In genomic region chr15:66662522-66662921, GRCh38 we compare ENCODE assay signal across 17 cellular contexts. TPM values are rescaled to one million over a fixed set of nuclear protein-coding genes. Genes with fewer than 3 reads are reported as not detected.
A peak's percentile ranks its signal among the peaks of the same experiment; 100 is the strongest.
DNase-seq lines count a peak whose midpoint lies in the region; ATAC-seq, FAIRE-seq and TF ChIP-seq lines count a peak whose summit lies in the region.
"Had no signal": no experiment of that assay in that cellular context is flagged by ENCODE, and none has a peak within 500 bp of the region (broad histone marks: within the 10 kb centered on the region; RNA-seq: fewer than 3 reads in every experiment).

No MANE protein-coding gene starts in this region.

- WGBS in K562 (ENCODE audit: insufficient coverage, low coverage, missing lambda C conversion rate) = 80% methylated on average over 4 of the region's 4 CpGs
- WGBS in right cardiac atrium = 69% methylated on average over 4 of the region's 4 CpGs
- 74 to 83% methylated on average over 4 of the region's 4 CpGs for WGBS in lower leg skin, 2 donors

- TF ChIP-seq POLR2A in K562 (conservative IDR thresholded peaks at IDR 0.05) (no peak), lower leg skin (IDR thresholded peaks at IDR 0.05) (no peak), GM18505 (IDR thresholded peaks at IDR 0.05; ENCODE audit: borderline replicate concordance, extremely low read depth, insufficient read depth, insufficient read length) (no peak)

- H3K27ac Mint-ChIP-seq in neural progenitor cell = peak overlapping the region; percentile 42

- no peaks in the 10 kb centered on the region for H3K9me1 ChIP-seq in K562 (ENCODE audit: control insufficient read depth, insufficient read depth, low read length)

- peaks cover 13% of the 10 kb centered on the region for H3F3A ChIP-seq in neural progenitor cell (ENCODE audit: low read depth)

- H3K9ac ChIP-seq in K562 (ENCODE audit: insufficient read depth in 1 of 2, low read depth in 2 of 2, low read length in 2 of 2) = peak overlapping the region in 1 of 2 experiments; percentile 92; a peak in 2 of 4 replicates
- no peak overlapping the region for H3K9ac ChIP-seq in neural progenitor cell

- no peaks in the 10 kb centered on the region for H3K9me3 Mint-ChIP-seq in neural progenitor cell

- peak overlapping the region; percentile 99 for H3K27ac ChIP-seq in K562 (ENCODE audit: extremely low read depth, low read depth, low read length)
- peak overlapping the region; percentile 87 for H3K27ac ChIP-seq in right cardiac atrium (ENCODE audit: low read length)
- H3K27ac ChIP-seq in neural progenitor cell = peak overlapping the region; percentile 87
- H3K27ac ChIP-seq: C4-2B, HL-60 had no signal

- no peak for FAIRE-seq in K562 (lab: Jason Lieb, UNC)
- FAIRE-seq: HTR-8/SVneo had no signal

- TF ChIP-seq EP300 in K562 (IDR thresholded peaks at IDR 0.05; ENCODE audit: low read length) = no peak

- no peak for TF ChIP-seq CTCF in K562 (IDR thresholded peaks at IDR 0.05 in 2 of 3, conservative IDR thresholded peaks at IDR 0.05 in 1 of 3; ENCODE audit: insufficient read depth in 2 of 3, low read depth in 1 of 3, low read length in 3 of 3)
- TF ChIP-seq CTCF in neural progenitor cell (IDR thresholded peaks at IDR 0.05) = no peak
- TF ChIP-seq CTCF in lower leg skin (IDR thresholded peaks at IDR 0.05) = no peak

- no peak for TF ChIP-seq RAD21 in K562 (CRISPR knock-in tag; conservative IDR thresholded peaks at IDR 0.05 in 1 of 2, IDR thresholded peaks at IDR 0.05 in 1 of 2)

- DNase-seq in ELF-1 (ENCODE audit: low read depth, low spot score) (peak; percentile 44), K562 (ENCODE audit: extremely low read depth in 1 of 4, low spot score in 3 of 4) (no peak), right cardiac atrium (no peak), neural progenitor cell (ENCODE audit: low spot score) (peak; percentile 43), lower leg skin (ENCODE audit: low spot score in 2 of 2) (no peak), hepatic stellate cell (ENCODE audit: low spot score) (no peak)
- DNase-seq in activated naive CD4-positive, alpha-beta T cell treated with anti-CD3 and anti-CD28 coated beads, Interleukin-2, amount 50 U/mL, for 16 hours = no peak
- DNase-seq: COR-L47, H9, NCI-H1105 treated with DMSO at 0.1 percent for 48 hours, NCI-H187, NCI-H526 treated with DMSO at 0.1 percent for 48 hours, SIG-M5 had no signal

- POLR2A ChIA-PET in K562 (lab: Yijun Ruan, JAX) = interaction anchor here (0.7 to 1.9 kb wide), 6 partner anchors 8 to 81 kb away, joined by 3 to 12 read pairs (median 5); no protein-coding TSS in a partner anchor

- BruUV-seq in K562 (replicated peaks; lab: Mats Ljungman, UMichigan) = no TSS peak

- no peaks in the 10 kb centered on the region for H3K27me3 ChIP-seq in K562 (ENCODE audit: control insufficient read depth in 2 of 2, insufficient read depth in 2 of 2, low read length in 2 of 2)
- no peaks in the 10 kb centered on the region for H3K27me3 ChIP-seq in right cardiac atrium (ENCODE audit: control insufficient read depth, insufficient read depth)
- H3K27me3 ChIP-seq in neural progenitor cell = no peaks in the 10 kb centered on the region

- peaks cover 66% of the 10 kb centered on the region for H3K36me3 ChIP-seq in K562 (ENCODE audit: control insufficient read depth, insufficient read depth, low read length)
- no peaks in the 10 kb centered on the region for H3K36me3 ChIP-seq in neural progenitor cell

- H3K4me3 Mint-ChIP-seq in neural progenitor cell = no peak overlapping the region
- H3K4me3 Mint-ChIP-seq: H9 had no signal

- ATAC-seq in K562 = no peak
- ATAC-seq in right cardiac atrium = peak in 1 of 2 donors; percentile 63
- ATAC-seq in GM18505 (IDR thresholded peaks at IDR 0.05; ENCODE audit: unreplicated experiment) = no peak

- peaks cover 34% of the 10 kb centered on the region for H3K4me1 Mint-ChIP-seq in neural progenitor cell

- no peaks in the 10 kb centered on the region; the same call in 1 of the 2 replicates for H3K9me3 ChIP-seq in K562 (replicated peaks; ENCODE audit: control insufficient read depth, insufficient read depth, low read depth, low read length)
- H3K9me3 ChIP-seq in right cardiac atrium (ENCODE audit: control insufficient read depth, low read length) = no peaks in the 10 kb centered on the region
- no peaks in the 10 kb centered on the region for H3K9me3 ChIP-seq in neural progenitor cell (ENCODE audit: low read depth)

- peaks cover 30 to 33% of the 10 kb centered on the region in 2 experiments for H3K4me1 ChIP-seq in K562 (replicated peaks in 1 of 2; ENCODE audit: control insufficient read depth in 2 of 2, insufficient read depth in 2 of 2, low read length in 2 of 2)
- peaks cover 16% of the 10 kb centered on the region for H3K4me1 ChIP-seq in right cardiac atrium (ENCODE audit: control insufficient read depth, insufficient read depth, low read length)
- H3K4me1 ChIP-seq in neural progenitor cell = peaks cover 23% of the 10 kb centered on the region

- intact Hi-C loops in K562 (cut with micrococcal nuclease) (no loop called here), right cardiac atrium (cut with DNase I) (no loop called here), lower leg skin (cut with DNase I; ENCODE audit: low total_unique reads) (no loop called here)

- H3K36me3 Mint-ChIP-seq in neural progenitor cell = no peaks in the 10 kb centered on the region

- H2AFZ ChIP-seq in K562 (ENCODE audit: low read depth, low read length) = no peak overlapping the region
- peak overlapping the region; percentile 80 for H2AFZ ChIP-seq in neural progenitor cell (replicated peaks)

- peaks cover 8% of the 10 kb centered on the region for H3K27me3 Mint-ChIP-seq in neural progenitor cell (ENCODE audit: insufficient read depth, low read depth)

- H4K20me1 ChIP-seq in K562 (replicated peaks; ENCODE audit: control insufficient read depth, insufficient read depth, low read length) (no peaks in the 10 kb centered on the region), neural progenitor cell (ENCODE audit: low read depth) (no peaks in the 10 kb centered on the region)

- H3K4me3 ChIP-seq in K562 = no peak overlapping the region
- no peak overlapping the region for H3K4me3 ChIP-seq in right cardiac atrium (ENCODE audit: low read length)
- H3K4me3 ChIP-seq in neural progenitor cell = no peak overlapping the region
- no peak overlapping the region for H3K4me3 ChIP-seq in lower leg skin (ENCODE audit: low read depth, poor library complexity, severe bottlenecking)

- CTCF ChIA-PET in K562 (lab: Yijun Ruan, JAX; ENCODE audit: low intra/inter-chr PET ratio) = no interaction called here

- H3K79me2 ChIP-seq in K562 (ENCODE audit: control insufficient read depth, insufficient read depth, low read length) = peaks cover 63% of the 10 kb centered on the region
- no peaks in the 10 kb centered on the region for H3K79me2 ChIP-seq in neural progenitor cell (ENCODE audit: low read depth)

- no peak overlapping the region for H3K4me2 ChIP-seq in K562 (ENCODE audit: insufficient read depth, low read length)
- peak overlapping the region; percentile 39 for H3K4me2 ChIP-seq in neural progenitor cell

- in situ Hi-C loops in K562 (cut with MboI) = no loop called here

TF ChIP-seq in K562, 482 proteins besides CTCF, POLR2A, EP300 and RAD21 (continues in another document):
- TF ChIP-seq NR2C2 (CRISPR knock-in tag; IDR thresholded peaks at IDR 0.05) = no peak
- TF ChIP-seq NR2C2 (tag; IDR thresholded peaks at IDR 0.05) = no peak
- TF ChIP-seq HMBOX1 (IDR thresholded peaks at IDR 0.05) = no peak
- TF ChIP-seq HMGN3 (IDR thresholded peaks at IDR 0.05; ENCODE audit: borderline replicate concordance, extremely low read depth, insufficient read length, low read depth, low read length) = no peak
- no peak for TF ChIP-seq ZNF431 (CRISPR knock-in tag; IDR thresholded peaks at IDR 0.05)
- TF ChIP-seq NR0B1 (IDR thresholded peaks at IDR 0.05; ENCODE audit: partially characterized antibody) = no peak

RNA-seq across cellular contexts. Expression of gene SMAD6, which starts 39.5 kb away (rescaled TPM):
- total RNA-seq in K562 (2011; cell fraction: chromatin; rRNA removed; ENCODE audit: low replicate concordance) = 54.6 and 73.2 TPM in 2 replicates
- 34.3 and 36.4 TPM in 2 replicates for total RNA-seq in K562 (2011; cell fraction: nucleolus; rRNA removed)
- 49.6 and 69.7 TPM in 2 replicates for total RNA-seq in K562 (2011; cell fraction: nucleoplasm; rRNA removed)
- total RNA-seq in K562 (2014; rRNA removed) = 11.3 and 14.5 TPM in 2 replicates
- total RNA-seq in K562 (2014; rRNA removed; fragmentation: Illumina TruSeq; extraction: Trizol) = 1.7 and 2.5 TPM in 2 replicates
- total RNA-seq in K562 (2015; rRNA removed; fragmentation: Illumina TruSeq; extraction: Trizol) = 3.7 and 4.1 TPM in 2 replicates
- total RNA-seq in K562 (2021) = 14.2 and 15.5 TPM in 2 replicates
- 5.3 and 9.2 TPM in 2 replicates for polyA plus RNA-seq in K562 (2011; rRNA removed)
- 4.6 and 10.2 TPM in 2 replicates for polyA plus RNA-seq in K562 (2011; cell fraction: cytosol; rRNA removed)
- polyA plus RNA-seq in K562 (2011; cell fraction: nucleus; rRNA removed) = 10.8 and 14.0 TPM in 2 replicates
- polyA plus RNA-seq in K562 (2012) = 7.4 and 21.2 TPM in 2 replicates
- 1.1 and 1.4 TPM in 2 replicates for polyA plus RNA-seq in K562 (2014; fragmentation: Illumina TruSeq; extraction: Trizol)
- under 1 TPM; 0.10 to 0.13 TPM for polyA plus RNA-seq in K562 (2014; fragmentation: Nextera tagmentation; extraction: Ambion mirVana)
- 4.6 and 6.9 TPM in 2 replicates for polyA plus RNA-seq in K562 (2014; rRNA removed)
- polyA minus RNA-seq in K562 (2011; rRNA and poly(A)+ RNA removed) = 7.7 and 9.1 TPM in 2 replicates
- polyA minus RNA-seq in K562 (2011; cell fraction: cytosol; rRNA and poly(A)+ RNA removed) = 12.8 and 25.8 TPM in 2 replicates
- 13.9 and 32.1 TPM in 2 replicates for polyA minus RNA-seq in K562 (2011; cell fraction: nucleus; rRNA and poly(A)+ RNA removed)
- total RNA-seq in right cardiac atrium = 10 to 100 TPM; 54.5 to 68.8 (median 63.2) TPM
- 31.6 TPM for polyA plus RNA-seq in right cardiac atrium
- 3.4 and 9.4 TPM in 2 replicates for total RNA-seq in neural progenitor cell (ENCODE audit: low replicate concordance)
- 1 to 10 TPM; 2.0 to 9.1 (median 6.7) TPM for total RNA-seq in lower leg skin

Comparison
In these comparisons a context has a peak if more than half of its experiments do, and no peak if none do; other contexts are left out.
1. DNase-seq: peak in ELF-1 (single experiment) and neural progenitor cell (single experiment); none in K562 (0 of 4), right cardiac atrium (0 of 3), activated naive CD4-positive, alpha-beta T cell treated with anti-CD3 and anti-CD28 coated beads, Interleukin-2, amount 50 U/mL, for 16 hours (single experiment), lower leg skin (0 of 2) and hepatic stellate cell (single experiment).
2. Peak in every context shown above with its lines, with median percentiles within 50 percentile points of each other: H3K27ac ChIP-seq.